In genomic region chr1:89702520-89703045, GRCh38 we compare ENCODE assay signal across 24 cellular contexts.
A peak's percentile ranks its signal among the peaks of the same experiment; 100 is the strongest.
DNase-seq lines count a peak whose midpoint lies in the region; ATAC-seq and TF ChIP-seq lines count a peak whose summit lies in the region.
"Had no signal": no experiment of that assay in that cellular context is flagged by ENCODE, and none has a peak within 500 bp of the region (broad histone marks: within the 10 kb centered on the region; RNA-seq: fewer than 3 reads in every experiment).

No MANE protein-coding gene starts in this region.

- peaks cover 13% of the 10 kb centered on the region for H3K9me3 Mint-ChIP-seq in activated CD4-positive, alpha-beta T cell treated with anti-CD3 and anti-CD28 coated beads, Interleukin-2, amount 10 ng/mL, durations not matched to agents 7 days and 5 days
- peaks cover 11% of the 10 kb centered on the region for H3K9me3 Mint-ChIP-seq in activated naive CD4-positive, alpha-beta T cell treated with anti-CD3 and anti-CD28 coated beads, Interleukin-2, amount 50 U/mL, for 24 hours
- no peaks in the 10 kb centered on the region for H3K9me3 Mint-ChIP-seq in activated T-helper 17 cell treated with anti-CD3 and anti-CD28 coated beads, Interleukin-2, amount 50 U/mL, for 72 hours
- H3K9me3 Mint-ChIP-seq in stimulated activated effector memory CD8-positive, alpha-beta T cell treated with anti-CD3 and anti-CD28 coated beads, Interleukin-12 subunit alpha, Interleukin-12 subunit beta, amount 100 ng/mL, for 72 hours: no peaks in the 10 kb centered on the region
- H3K9me3 Mint-ChIP-seq: CD14-positive monocyte, GM23338, HFFc6 had no signal

- peaks cover 74% of the 10 kb centered on the region for H3K36me3 Mint-ChIP-seq in activated CD4-positive, alpha-beta T cell treated with anti-CD3 and anti-CD28 coated beads, Interleukin-2, amount 10 ng/mL, durations not matched to agents 7 days and 5 days (ENCODE audit: low read depth)
- peaks cover 48% of the 10 kb centered on the region for H3K36me3 Mint-ChIP-seq in activated naive CD4-positive, alpha-beta T cell treated with anti-CD3 and anti-CD28 coated beads, Interleukin-2, amount 50 U/mL, for 24 hours
- H3K36me3 Mint-ChIP-seq in activated T-helper 17 cell treated with anti-CD3 and anti-CD28 coated beads, Interleukin-2, amount 50 U/mL, for 72 hours (ENCODE audit: low read depth): peaks cover 92% of the 10 kb centered on the region
- H3K36me3 Mint-ChIP-seq in stimulated activated effector memory CD8-positive, alpha-beta T cell treated with anti-CD3 and anti-CD28 coated beads, Interleukin-12 subunit alpha, Interleukin-12 subunit beta, amount 100 ng/mL, for 72 hours: peaks cover 88% of the 10 kb centered on the region

- H3K4me3 Mint-ChIP-seq in activated CD4-positive, alpha-beta T cell treated with anti-CD3 and anti-CD28 coated beads, Interleukin-2, amount 10 ng/mL, durations not matched to agents 7 days and 5 days: no peak overlapping the region
- no peak overlapping the region for H3K4me3 Mint-ChIP-seq in activated naive CD4-positive, alpha-beta T cell treated with anti-CD3 and anti-CD28 coated beads, Interleukin-2, amount 50 U/mL, for 24 hours
- H3K4me3 Mint-ChIP-seq in activated T-helper 17 cell treated with anti-CD3 and anti-CD28 coated beads, Interleukin-2, amount 50 U/mL, for 72 hours: no peak overlapping the region
- H3K4me3 Mint-ChIP-seq in stimulated activated effector memory CD8-positive, alpha-beta T cell treated with anti-CD3 and anti-CD28 coated beads, Interleukin-12 subunit alpha, Interleukin-12 subunit beta, amount 100 ng/mL, for 72 hours: no peak overlapping the region
- H3K4me3 Mint-ChIP-seq: CD14-positive monocyte, GM23338, H9, HFFc6, IgD-negative memory B cell had no signal

- CTCF ChIA-PET in activated CD4-positive, alpha-beta T cell treated with anti-CD3 and anti-CD28 coated beads, Interleukin-2, amount 10 ng/mL, durations not matched to agents 7 days and 5 days (lab: Charles Lee): interaction anchor here (0.7 to 1.1 kb wide), 3 partner anchors 10 to 14 kb away, joined by 3 read pairs; no protein-coding TSS in a partner anchor
- CTCF ChIA-PET in RWPE1 (lab: Yijun Ruan, JAX): no interaction called here

- DNase-seq in activated CD4-positive, alpha-beta T cell treated with anti-CD3 and anti-CD28 coated beads, Interleukin-2, amount 10 ng/mL, durations not matched to agents 7 days and 5 days: no peak
- DNase-seq in activated CD4-positive, alpha-beta T cell treated with anti-CD3 and anti-CD28 coated beads for 1 hour: no peak
- DNase-seq in activated naive CD4-positive, alpha-beta T cell (lab: John Stamatoyannopoulos, UW): no peak
- DNase-seq in stimulated activated effector memory CD8-positive, alpha-beta T cell treated with anti-CD3 and anti-CD28 coated beads, Interleukin-12 subunit alpha, Interleukin-12 subunit beta, amount 100 ng/mL, for 72 hours (ENCODE audit: low spot score in 2 of 2): no peak
- DNase-seq in NCI-H2227 (lab: John Stamatoyannopoulos, UW; ENCODE audit: unreplicated experiment): no peak
- no peak for DNase-seq in RWPE1 (ENCODE audit: low spot score)
- DNase-seq: 8988T, ACHN, H9, HFFc6, NCI-H1048, NCI-H1417, NCI-H1694, NCI-H2029 treated with DMSO at 0.1 percent for 48 hours, NCI-H2227 treated with DMSO at 0.1 percent for 48 hours, NCI-H526 treated with DMSO at 0.1 percent for 48 hours, RPMI8226, SHP77 had no signal

- POLR2A ChIA-PET in activated CD4-positive, alpha-beta T cell treated with anti-CD3 and anti-CD28 coated beads, Interleukin-2, amount 10 ng/mL, durations not matched to agents 7 days and 5 days (lab: Charles Lee): no interaction called here
- POLR2A ChIA-PET in RWPE1 (lab: Yijun Ruan, JAX; ENCODE audit: low non-redundant PET): no interaction called here

- H3K27ac Mint-ChIP-seq in activated CD4-positive, alpha-beta T cell treated with anti-CD3 and anti-CD28 coated beads, Interleukin-2, amount 10 ng/mL, durations not matched to agents 7 days and 5 days: peak overlapping the region; percentile 6
- H3K27ac Mint-ChIP-seq in activated naive CD4-positive, alpha-beta T cell treated with anti-CD3 and anti-CD28 coated beads, Interleukin-2, amount 50 U/mL, for 24 hours: peak overlapping the region; percentile 76
- peak overlapping the region; percentile 52 for H3K27ac Mint-ChIP-seq in activated T-helper 17 cell treated with anti-CD3 and anti-CD28 coated beads, Interleukin-2, amount 50 U/mL, for 72 hours
- H3K27ac Mint-ChIP-seq in stimulated activated effector memory CD8-positive, alpha-beta T cell treated with anti-CD3 and anti-CD28 coated beads, Interleukin-12 subunit alpha, Interleukin-12 subunit beta, amount 100 ng/mL, for 72 hours: peak overlapping the region; percentile 74
- H3K27ac Mint-ChIP-seq: GM23338, H9, HFFc6 had no signal

- no peak overlapping the region for H3K27ac ChIP-seq in RWPE1
- H3K27ac ChIP-seq: HL-60 had no signal

- H3K27me3 Mint-ChIP-seq in activated CD4-positive, alpha-beta T cell treated with anti-CD3 and anti-CD28 coated beads, Interleukin-2, amount 10 ng/mL, durations not matched to agents 7 days and 5 days: no peaks in the 10 kb centered on the region
- H3K27me3 Mint-ChIP-seq in activated naive CD4-positive, alpha-beta T cell treated with anti-CD3 and anti-CD28 coated beads, Interleukin-2, amount 50 U/mL, for 24 hours: no peaks in the 10 kb centered on the region
- no peaks in the 10 kb centered on the region for H3K27me3 Mint-ChIP-seq in activated T-helper 17 cell treated with anti-CD3 and anti-CD28 coated beads, Interleukin-2, amount 50 U/mL, for 72 hours
- H3K27me3 Mint-ChIP-seq: IgD-negative memory B cell had no signal

- TF ChIP-seq CTCF in RWPE1 (conservative IDR thresholded peaks at IDR 0.05; ENCODE audit: low read depth): no peak

- H3K4me1 Mint-ChIP-seq in activated CD4-positive, alpha-beta T cell treated with anti-CD3 and anti-CD28 coated beads, Interleukin-2, amount 10 ng/mL, durations not matched to agents 7 days and 5 days: peaks cover 61% of the 10 kb centered on the region
- H3K4me1 Mint-ChIP-seq in activated naive CD4-positive, alpha-beta T cell treated with anti-CD3 and anti-CD28 coated beads, Interleukin-2, amount 50 U/mL, for 24 hours: peaks cover 78% of the 10 kb centered on the region
- H3K4me1 Mint-ChIP-seq in activated T-helper 17 cell treated with anti-CD3 and anti-CD28 coated beads, Interleukin-2, amount 50 U/mL, for 72 hours: peaks cover 38% of the 10 kb centered on the region
- H3K4me1 Mint-ChIP-seq in stimulated activated effector memory CD8-positive, alpha-beta T cell treated with anti-CD3 and anti-CD28 coated beads, Interleukin-12 subunit alpha, Interleukin-12 subunit beta, amount 100 ng/mL, for 72 hours: peaks cover 56% of the 10 kb centered on the region

- no peak for ATAC-seq in activated T-helper 17 cell treated with anti-CD3 and anti-CD28 coated beads, Interleukin-2, amount 50 U/mL, for 72 hours (replicated peaks)
- no peak for ATAC-seq in stimulated activated effector memory CD8-positive, alpha-beta T cell treated with anti-CD3 and anti-CD28 coated beads, Interleukin-12 subunit alpha, Interleukin-12 subunit beta, amount 100 ng/mL, for 72 hours
- ATAC-seq: GM23338 had no signal

Comparison
In these comparisons a context has a peak if more than half of its experiments do, and no peak if none do; other contexts are left out.
1. H3K27ac Mint-ChIP-seq: peak in every context shown above with its lines; median percentile 76 in activated naive CD4-positive, alpha-beta T cell treated with anti-CD3 and anti-CD28 coated beads, Interleukin-2, amount 50 U/mL, for 24 hours; 74 in stimulated activated effector memory CD8-positive, alpha-beta T cell treated with anti-CD3 and anti-CD28 coated beads, Interleukin-12 subunit alpha, Interleukin-12 subunit beta, amount 100 ng/mL, for 72 hours; 52 in activated T-helper 17 cell treated with anti-CD3 and anti-CD28 coated beads, Interleukin-2, amount 50 U/mL, for 72 hours; 6 in activated CD4-positive, alpha-beta T cell treated with anti-CD3 and anti-CD28 coated beads, Interleukin-2, amount 10 ng/mL, durations not matched to agents 7 days and 5 days.